In genomic region chr3:74861211-74861610, GRCh38 we compare ENCODE assay signal across 1 cellular context.
TF ChIP-seq lines count a peak whose summit lies in the region.

No MANE protein-coding gene starts in this region.

TF ChIP-seq in H1, 55 proteins besides CTCF, POLR2A, EP300 and RAD21:
- no peak for TF ChIP-seq RFX5 (IDR thresholded peaks at IDR 0.05; ENCODE audit: borderline replicate concordance, low read depth, low read length)
- no peak for TF ChIP-seq EGR1 (IDR thresholded peaks at IDR 0.05; ENCODE audit: borderline replicate concordance, low read depth, low read length)
- no peak for TF ChIP-seq RBBP5 (IDR thresholded peaks at IDR 0.05; ENCODE audit: borderline replicate concordance, low read depth, low read length)
- no peak for TF ChIP-seq JUND (IDR thresholded peaks at IDR 0.05; ENCODE audit: low read length)
- no peak for TF ChIP-seq SIN3A (conservative IDR thresholded peaks at IDR 0.05 in 1 of 2, IDR thresholded peaks at IDR 0.05 in 1 of 2; ENCODE audit: low read depth in 1 of 2, low read length in 2 of 2)
- no peak for TF ChIP-seq POU5F1 (IDR thresholded peaks at IDR 0.05; ENCODE audit: low read depth, low read length)
- TF ChIP-seq TCF12 (IDR thresholded peaks at IDR 0.05; ENCODE audit: low read depth, low read length), result no peak
- no peak for TF ChIP-seq HDAC2 (IDR thresholded peaks at IDR 0.05; ENCODE audit: borderline replicate concordance in 1 of 2, low read depth in 2 of 2, low read length in 2 of 2)
- TF ChIP-seq USF2 (IDR thresholded peaks at IDR 0.05; ENCODE audit: low read length), result no peak
